In the genomic region with DNA sequence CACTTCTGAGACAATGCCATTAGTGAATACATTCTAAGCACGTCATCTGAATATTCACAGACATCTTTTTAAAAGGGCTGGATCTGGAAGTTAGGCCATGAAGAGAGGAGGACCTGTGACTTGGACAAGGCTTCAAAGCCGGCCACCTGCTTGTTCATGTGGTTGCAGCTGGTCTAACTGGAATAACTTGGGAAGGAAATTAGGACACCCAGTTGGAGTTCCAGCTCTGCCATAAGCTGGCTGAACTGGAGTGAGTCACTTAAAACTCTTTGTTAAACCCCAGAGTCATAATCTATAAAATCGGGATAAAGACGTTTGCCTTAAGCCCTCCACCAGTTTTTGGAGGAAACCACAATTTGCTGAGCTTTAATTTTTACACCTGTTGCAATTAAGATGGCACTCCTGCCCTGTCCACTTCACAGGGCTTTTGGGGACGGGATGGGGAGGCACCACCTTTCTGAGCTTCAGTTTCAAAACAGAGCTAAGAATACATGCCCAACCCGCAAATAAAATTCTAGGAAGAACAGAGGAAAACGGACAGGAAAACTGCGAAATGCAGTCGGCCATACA, we compare ENCODE assay signal across 8 cellular contexts. TPM values are rescaled to one million over a fixed set of nuclear protein-coding genes. Genes with fewer than 3 reads are reported as not detected.
DNase-seq lines count a peak whose midpoint lies in the region; ATAC-seq and TF ChIP-seq lines count a peak whose summit lies in the region.

No MANE protein-coding gene starts in this region.

- ATAC-seq in HG03139 (IDR thresholded peaks at IDR 0.05; ENCODE audit: unreplicated experiment) (peak; percentile 3), GM18870 (IDR thresholded peaks at IDR 0.05; ENCODE audit: unreplicated experiment) (no peak)
- no peak for ATAC-seq in activated T-helper 17 cell treated with anti-CD3 and anti-CD28 coated beads, Interleukin-2, amount 50 U/mL, for 72 hours (replicated peaks)

- H3K36me3 Mint-ChIP-seq in Caco-2 (ENCODE audit: insufficient read depth, unreplicated experiment), result peaks cover 7% of the 10 kb centered on the region
- H3K36me3 Mint-ChIP-seq in activated T-helper 17 cell treated with anti-CD3 and anti-CD28 coated beads, Interleukin-2, amount 50 U/mL, for 72 hours (ENCODE audit: low read depth), result no peaks in the 10 kb centered on the region
- H3K36me3 Mint-ChIP-seq in immature natural killer cell, result peaks cover 0 to 4% (median 0%) of the 10 kb centered on the region in 3 donors

- H3K9me3 Mint-ChIP-seq in Caco-2 (ENCODE audit: unreplicated experiment), result no peaks in the 10 kb centered on the region
- no peaks in the 10 kb centered on the region for H3K9me3 Mint-ChIP-seq in activated T-helper 17 cell treated with anti-CD3 and anti-CD28 coated beads, Interleukin-2, amount 50 U/mL, for 72 hours
- no peaks in the 10 kb centered on the region for H3K9me3 Mint-ChIP-seq in immature natural killer cell

- H3K9ac ChIP-seq in stomach smooth muscle (ENCODE audit: low read length in 2 of 2), result peak overlapping the region; percentile 68 to 98

- POLR2A ChIA-PET in Caco-2 (lab: Charles Lee), result interaction anchor here (1.1 kb wide), 1 partner anchor 84 kb away, joined by 3 read pairs; the partner anchor contains the start of gene NR4A3

- H3K4me1 Mint-ChIP-seq in Caco-2 (ENCODE audit: low read depth, unreplicated experiment) (peaks cover 18% of the 10 kb centered on the region), immature natural killer cell (peaks cover 21 to 36% of the 10 kb centered on the region in 2 donors)
- peaks cover 11% of the 10 kb centered on the region for H3K4me1 Mint-ChIP-seq in activated T-helper 17 cell treated with anti-CD3 and anti-CD28 coated beads, Interleukin-2, amount 50 U/mL, for 72 hours

- H3K9me3 ChIP-seq in Caco-2, result no peaks in the 10 kb centered on the region
- H3K9me3 ChIP-seq in stomach smooth muscle (ENCODE audit: control insufficient read depth in 2 of 2, low read length in 2 of 2), result no peaks in the 10 kb centered on the region

- H3K4me1 ChIP-seq in Caco-2 (peaks cover 10% of the 10 kb centered on the region), stomach smooth muscle (ENCODE audit: control insufficient read depth, insufficient read depth, low read length) (no peaks in the 10 kb centered on the region)

- H3K4me3 Mint-ChIP-seq in Caco-2 (ENCODE audit: unreplicated experiment), result peak overlapping the region; percentile 76
- peak overlapping the region; percentile 93 for H3K4me3 Mint-ChIP-seq in activated T-helper 17 cell treated with anti-CD3 and anti-CD28 coated beads, Interleukin-2, amount 50 U/mL, for 72 hours
- peak overlapping the region; percentile 92 to 100 (median 97) for H3K4me3 Mint-ChIP-seq in immature natural killer cell

- CTCF ChIA-PET in Caco-2 (lab: Charles Lee), result no interaction called here

- H3K36me3 ChIP-seq in Caco-2 (ENCODE audit: control insufficient read depth, insufficient read depth, low read length), result no peaks in the 10 kb centered on the region
- no peaks in the 10 kb centered on the region for H3K36me3 ChIP-seq in stomach smooth muscle (ENCODE audit: control insufficient read depth in 2 of 2, insufficient read depth in 2 of 2, low read length in 2 of 2)

- H3K27me3 ChIP-seq in Caco-2 (replicated peaks; ENCODE audit: control insufficient read depth, insufficient read depth, low read length) (no peaks in the 10 kb centered on the region), stomach smooth muscle (ENCODE audit: control insufficient read depth in 1 of 2, insufficient read depth in 2 of 2, low read length in 2 of 2) (no peaks in the 10 kb centered on the region)

- TSS peak; percentile 81 for BruUV-seq in Caco-2 (replicated peaks; lab: Mats Ljungman, UMichigan)

- H3K4me3 ChIP-seq in Caco-2 (ENCODE audit: low read depth, low read length) (peak overlapping the region; percentile 89), stomach smooth muscle (ENCODE audit: low read length in 2 of 2) (peak overlapping the region; percentile 87 to 95)

- H3K27me3 Mint-ChIP-seq in Caco-2 (ENCODE audit: insufficient read depth, unreplicated experiment) (peaks cover 2% of the 10 kb centered on the region), immature natural killer cell (ENCODE audit: low read depth in 3 of 3) (peaks cover 9 to 15% (median 10%) of the 10 kb centered on the region in 3 donors)
- no peaks in the 10 kb centered on the region for H3K27me3 Mint-ChIP-seq in activated T-helper 17 cell treated with anti-CD3 and anti-CD28 coated beads, Interleukin-2, amount 50 U/mL, for 72 hours

- DNase-seq in Caco-2 (peak in 1 of 2 experiments; percentile 35), immature natural killer cell (no peak), NOMO-1 (lab: John Stamatoyannopoulos, UW; ENCODE audit: unreplicated experiment in 2 of 2) (no peak)
- DNase-seq in activated CD4-positive, alpha-beta T cell treated with anti-CD3 and anti-CD28 coated beads for 48 hours, result no peak

- H3K27ac Mint-ChIP-seq in Caco-2 (ENCODE audit: unreplicated experiment), result peak overlapping the region; percentile 70
- H3K27ac Mint-ChIP-seq in activated T-helper 17 cell treated with anti-CD3 and anti-CD28 coated beads, Interleukin-2, amount 50 U/mL, for 72 hours, result peak overlapping the region; percentile 91
- H3K27ac Mint-ChIP-seq in immature natural killer cell, result peak overlapping the region; percentile 91 to 97 (median 94)

- TF ChIP-seq CTCF in Caco-2 (IDR thresholded peaks at IDR 0.05; ENCODE audit: insufficient read depth in 1 of 2, low read depth in 1 of 2, low read length in 1 of 2, severe bottlenecking in 1 of 2, unreplicated experiment in 1 of 2), result no peak

- no peak overlapping the region for H3K27ac ChIP-seq in stomach smooth muscle (ENCODE audit: low read length)

- intact Hi-C loops in Caco-2 (cut with micrococcal nuclease; ENCODE audit: unreplicated experiment), result loop anchor here (1.0 to 5.0 kb wide), 3 partner anchors 85 to 193 kb away; partner anchors contain the start of genes ERP44, INVS and NR4A3

RNA-seq across cellular contexts. Expression of gene STX17, which starts 0.5 kb away (rescaled TPM):
- 40.2 and 41.1 TPM in 2 replicates for total RNA-seq in Caco-2 (2022)
- 10 to 100 TPM; 20.1 to 26.4 TPM for total RNA-seq in activated T-helper 17 cell treated with anti-CD3 and anti-CD28 coated beads, Interleukin-2, amount 50 U/mL, for 72 hours
- 10 to 100 TPM; 17.3 to 28.5 (median 18.8) TPM for polyA plus RNA-seq in immature natural killer cell
